ENCODE assay signal across 13 cellular contexts in genomic region chr11:65124480-65125196, GRCh38. TPM values are rescaled to one million over a fixed set of nuclear protein-coding genes. Genes with fewer than 3 reads are reported as not detected.
A peak's percentile ranks its signal among the peaks of the same experiment; 100 is the strongest.
DNase-seq lines count a peak whose midpoint lies in the region; ATAC-seq and TF ChIP-seq lines count a peak whose summit lies in the region.
"Had no signal": no experiment of that assay in that cellular context is flagged by ENCODE, and none has a peak within 500 bp of the region (broad histone marks: within the 10 kb centered on the region; RNA-seq: fewer than 3 reads in every experiment).

No MANE protein-coding gene starts in this region.

- peak overlapping the region; percentile 32 for H3K4me3 Mint-ChIP-seq in T-helper 2 cell treated with Interferon-gamma antibody and Interleukin-4, amounts not matched to agents 5 μg/mL and 100 μg/mL, for 36 hours
- H3K4me3 Mint-ChIP-seq in HFFc6: peak overlapping the region; percentile 44
- H3K4me3 Mint-ChIP-seq in activated naive CD8-positive, alpha-beta T cell treated with anti-CD3 and anti-CD28 coated beads, Interleukin-2, amount 10 ng/mL, durations not matched to agents 7 days and 5 days: peak overlapping the region; percentile 11
- peak overlapping the region; percentile 67 for H3K4me3 Mint-ChIP-seq in nephron progenitor cell

- no peak for ATAC-seq in activated naive CD8-positive, alpha-beta T cell treated with anti-CD3 and anti-CD28 coated beads, Interleukin-2, amount 10 ng/mL, durations not matched to agents 7 days and 5 days (ENCODE audit: low read depth)
- ATAC-seq: pancreas had no signal

- no peaks in the 10 kb centered on the region for H3K9me3 ChIP-seq in BE2C
- H3K9me3 ChIP-seq: pancreas, spleen had no signal

- H3K9me3 Mint-ChIP-seq in T-helper 2 cell treated with Interferon-gamma antibody and Interleukin-4, amounts not matched to agents 5 μg/mL and 100 μg/mL, for 36 hours: no peaks in the 10 kb centered on the region
- H3K9me3 Mint-ChIP-seq in HFFc6: no peaks in the 10 kb centered on the region
- H3K9me3 Mint-ChIP-seq in activated naive CD8-positive, alpha-beta T cell treated with anti-CD3 and anti-CD28 coated beads, Interleukin-2, amount 10 ng/mL, durations not matched to agents 7 days and 5 days: no peaks in the 10 kb centered on the region
- H3K9me3 Mint-ChIP-seq in nephron progenitor cell: no peaks in the 10 kb centered on the region

- POLR2A ChIA-PET in activated naive CD8-positive, alpha-beta T cell treated with anti-CD3 and anti-CD28 coated beads, Interleukin-2, amount 10 ng/mL, durations not matched to agents 7 days and 5 days (lab: Charles Lee): interaction anchor here (0.9 kb wide), 1 partner anchor 10 kb away, joined by 4 read pairs; the partner anchor contains the start of gene SYVN1

- H3K36me3 Mint-ChIP-seq in T-helper 2 cell treated with Interferon-gamma antibody and Interleukin-4, amounts not matched to agents 5 μg/mL and 100 μg/mL, for 36 hours (ENCODE audit: low read depth): peaks cover 43% of the 10 kb centered on the region
- H3K36me3 Mint-ChIP-seq in HFFc6 (ENCODE audit: low read depth): peaks cover 22% of the 10 kb centered on the region
- H3K36me3 Mint-ChIP-seq in activated naive CD8-positive, alpha-beta T cell treated with anti-CD3 and anti-CD28 coated beads, Interleukin-2, amount 10 ng/mL, durations not matched to agents 7 days and 5 days: peaks cover 18% of the 10 kb centered on the region
- H3K36me3 Mint-ChIP-seq in nephron progenitor cell (ENCODE audit: low read depth): peaks cover 33% of the 10 kb centered on the region

- peaks cover 10% of the 10 kb centered on the region for H3K36me3 ChIP-seq in BE2C

- H3K27ac Mint-ChIP-seq in T-helper 2 cell treated with Interferon-gamma antibody and Interleukin-4, amounts not matched to agents 5 μg/mL and 100 μg/mL, for 36 hours: no peak overlapping the region
- H3K27ac Mint-ChIP-seq in HFFc6: no peak overlapping the region
- peak overlapping the region; percentile 58 for H3K27ac Mint-ChIP-seq in activated naive CD8-positive, alpha-beta T cell treated with anti-CD3 and anti-CD28 coated beads, Interleukin-2, amount 10 ng/mL, durations not matched to agents 7 days and 5 days
- no peak overlapping the region for H3K27ac Mint-ChIP-seq in nephron progenitor cell

- H3K4me3 ChIP-seq in BE2C (ENCODE audit: low read depth, low read length): no peak overlapping the region
- H3K4me3 ChIP-seq: lung, pancreas, spleen had no signal

- H3K27me3 ChIP-seq in BE2C: no peaks in the 10 kb centered on the region
- H3K27me3 ChIP-seq: pancreas, spleen had no signal

- TF ChIP-seq CTCF in HFFc6 (IDR thresholded peaks at IDR 0.05) (no peak), nephron progenitor cell (IDR thresholded peaks at IDR 0.05) (no peak), BE2C (IDR thresholded peaks at IDR 0.05; ENCODE audit: low read depth, low read length) (no peak)

- no peaks in the 10 kb centered on the region for H3K4me1 ChIP-seq in BE2C

- peaks cover 16% of the 10 kb centered on the region for H3K4me1 Mint-ChIP-seq in T-helper 2 cell treated with Interferon-gamma antibody and Interleukin-4, amounts not matched to agents 5 μg/mL and 100 μg/mL, for 36 hours (ENCODE audit: low read depth)
- peaks cover 25% of the 10 kb centered on the region for H3K4me1 Mint-ChIP-seq in HFFc6 (ENCODE audit: low read depth)
- peaks cover 21% of the 10 kb centered on the region for H3K4me1 Mint-ChIP-seq in activated naive CD8-positive, alpha-beta T cell treated with anti-CD3 and anti-CD28 coated beads, Interleukin-2, amount 10 ng/mL, durations not matched to agents 7 days and 5 days
- peaks cover 32% of the 10 kb centered on the region for H3K4me1 Mint-ChIP-seq in nephron progenitor cell

- H3K27me3 Mint-ChIP-seq in T-helper 2 cell treated with Interferon-gamma antibody and Interleukin-4, amounts not matched to agents 5 μg/mL and 100 μg/mL, for 36 hours (ENCODE audit: low read depth): no peaks in the 10 kb centered on the region
- no peaks in the 10 kb centered on the region; the same call in 1 of the 2 replicates for H3K27me3 Mint-ChIP-seq in HFFc6 (ENCODE audit: insufficient read depth)
- H3K27me3 Mint-ChIP-seq in activated naive CD8-positive, alpha-beta T cell treated with anti-CD3 and anti-CD28 coated beads, Interleukin-2, amount 10 ng/mL, durations not matched to agents 7 days and 5 days: no peaks in the 10 kb centered on the region
- H3K27me3 Mint-ChIP-seq in nephron progenitor cell (ENCODE audit: low read depth, poor library complexity): no peaks in the 10 kb centered on the region

- DNase-seq in T-helper 2 cell treated with Interferon-gamma antibody and Interleukin-4, amounts not matched to agents 5 μg/mL and 100 μg/mL, for 36 hours (ENCODE audit: low spot score): no peak
- no peak for DNase-seq in T-helper 2 cell
- no peak for DNase-seq in HFFc6
- no peak for DNase-seq in activated naive CD8-positive, alpha-beta T cell treated with anti-CD3 and anti-CD28 coated beads, Interleukin-2, amount 10 ng/mL, durations not matched to agents 7 days and 5 days
- no peak for DNase-seq in nephron progenitor cell
- DNase-seq in effector CD8-positive, alpha-beta T cell (lab: John Stamatoyannopoulos, UW): no peak
- DNase-seq in BE2C: no peak
- no peak for DNase-seq in COLO668 (lab: John Stamatoyannopoulos, UW; ENCODE audit: unreplicated experiment)
- DNase-seq: activated CD4-positive, alpha-beta T cell treated with anti-CD3 and anti-CD28 coated beads, Interleukin-2, amount 50 U/mL, for 4 hours; dermis blood vessel endothelial cell; spleen had no signal

RNA-seq across cellular contexts. Expression of gene MRPL49, which starts 2.5 kb away (rescaled TPM):
- 10 to 100 TPM; 53.2 to 59.7 (median 56.9) TPM for total RNA-seq in HFFc6 (2021; fragmentation: NEBNext Ultra II Directional; extraction: Animal tissue kit (Norgen Biotek cat#: 25700))
- total RNA-seq in activated naive CD8-positive, alpha-beta T cell treated with anti-CD3 and anti-CD28 coated beads, Interleukin-2, amount 10 ng/mL, durations not matched to agents 7 days and 5 days: 10 to 100 TPM; 50.7 to 53.6 TPM
- polyA plus RNA-seq in BE2C (2012; ENCODE audit: insufficient read depth, insufficient read length, low read depth): 53.6 TPM

RNA-seq across cellular contexts. Expression of gene FAU, which starts 2.7 kb away (rescaled TPM):
- total RNA-seq in HFFc6 (2021; fragmentation: NEBNext Ultra II Directional; extraction: Animal tissue kit (Norgen Biotek cat#: 25700)): 100 to 1,000 TPM; 631 to 750 (median 715) TPM
- 1,000 to 10,000 TPM; 1,110 to 1,162 TPM for total RNA-seq in activated naive CD8-positive, alpha-beta T cell treated with anti-CD3 and anti-CD28 coated beads, Interleukin-2, amount 10 ng/mL, durations not matched to agents 7 days and 5 days
- 1,521 TPM for polyA plus RNA-seq in BE2C (2012; ENCODE audit: insufficient read depth, insufficient read length, low read depth)

RNA-seq across cellular contexts. Expression of gene ZNHIT2, which starts 7.1 kb away (rescaled TPM):
- total RNA-seq in HFFc6 (2021; fragmentation: NEBNext Ultra II Directional; extraction: Animal tissue kit (Norgen Biotek cat#: 25700)): 10 to 100 TPM in 4 of 6 experiments, 1 to 10 TPM in 2; 9.3 to 13.6 (median 11.1) TPM
- 10 to 100 TPM; 11.1 to 11.9 TPM for total RNA-seq in activated naive CD8-positive, alpha-beta T cell treated with anti-CD3 and anti-CD28 coated beads, Interleukin-2, amount 10 ng/mL, durations not matched to agents 7 days and 5 days
- 201 TPM for polyA plus RNA-seq in BE2C (2012; ENCODE audit: insufficient read depth, insufficient read length, low read depth)

RNA-seq across cellular contexts. Expression of gene SYVN1, which starts 9.7 kb away (rescaled TPM):
- 10 to 100 TPM; 39.9 to 46.9 (median 42.9) TPM for total RNA-seq in HFFc6 (2021; fragmentation: NEBNext Ultra II Directional; extraction: Animal tissue kit (Norgen Biotek cat#: 25700))
- total RNA-seq in activated naive CD8-positive, alpha-beta T cell treated with anti-CD3 and anti-CD28 coated beads, Interleukin-2, amount 10 ng/mL, durations not matched to agents 7 days and 5 days: 10 to 100 TPM; 43.4 to 45.1 TPM
- 52.2 TPM for polyA plus RNA-seq in BE2C (2012; ENCODE audit: insufficient read depth, insufficient read length, low read depth)

RNA-seq across cellular contexts. Expression of gene TM7SF2, which starts 13.0 kb away (rescaled TPM):
- 1 to 10 TPM; 3.8 to 6.4 (median 4.9) TPM for total RNA-seq in HFFc6 (2021; fragmentation: NEBNext Ultra II Directional; extraction: Animal tissue kit (Norgen Biotek cat#: 25700))
- total RNA-seq in activated naive CD8-positive, alpha-beta T cell treated with anti-CD3 and anti-CD28 coated beads, Interleukin-2, amount 10 ng/mL, durations not matched to agents 7 days and 5 days: 10 to 100 TPM; 26.1 to 26.2 TPM
- 22.5 TPM for polyA plus RNA-seq in BE2C (2012; ENCODE audit: insufficient read depth, insufficient read length, low read depth)

Comparison
In these comparisons a context has a peak if more than half of its experiments do, and no peak if none do; other contexts are left out.
1. H3K4me3 Mint-ChIP-seq: peak in every context shown above with its lines; median percentile 67 in nephron progenitor cell; 44 in HFFc6; 32 in T-helper 2 cell treated with Interferon-gamma antibody and Interleukin-4, amounts not matched to agents 5 μg/mL and 100 μg/mL, for 36 hours; 11 in activated naive CD8-positive, alpha-beta T cell treated with anti-CD3 and anti-CD28 coated beads, Interleukin-2, amount 10 ng/mL, durations not matched to agents 7 days and 5 days.